Comparison of ENCODE assay signal across 19 cellular contexts in genomic region chr1:116306837-116307442, GRCh38.
"Had no signal": no experiment of that assay in that cellular context is flagged by ENCODE, and none has a peak within 500 bp of the region (broad histone marks: within the 10 kb centered on the region; RNA-seq: fewer than 3 reads in every experiment).

No MANE protein-coding gene starts in this region.

- DNase-seq: effector memory CD4-positive, alpha-beta T cell; gastrocnemius medialis; glutamatergic neuron; immature natural killer cell; kidney; left cardiac atrium; mammary epithelial cell; mucosa of descending colon; naive thymus-derived CD8-positive, alpha-beta T cell; ovary; right cardiac atrium; stimulated activated CD4-positive, alpha-beta T cell treated with anti-CD3 and anti-CD28 coated beads, Interleukin-4, amount 100 ng/mL, for 1 hour; stimulated activated CD8-positive, alpha-beta memory T cell treated with anti-CD3 and anti-CD28 coated beads, Interleukin-4, amount 100 ng/mL, for 48 hours; stimulated activated naive CD8-positive, alpha-beta T cell treated with anti-CD3 and anti-CD28 coated beads, Interleukin-15, Interleukin-2, amounts not matched to agents 100 U/mL and 50 U/mL, for 24 hours; thyroid gland; upper lobe of left lung had no signal

- H3K27ac ChIP-seq: gastrocnemius medialis, ovary, suprapubic skin, thyroid gland, upper lobe of left lung had no signal

- ATAC-seq: esophagus mucosa; gastrocnemius medialis; left cardiac atrium; mucosa of descending colon; naive thymus-derived CD8-positive, alpha-beta T cell; right cardiac atrium; stimulated activated effector memory CD8-positive, alpha-beta T cell treated with anti-CD3 and anti-CD28 coated beads, Interleukin-12 subunit alpha, Interleukin-12 subunit beta, amount 100 ng/mL, for 72 hours; stimulated activated naive CD8-positive, alpha-beta T cell treated with anti-CD3 and anti-CD28 coated beads, Interleukin-15, Interleukin-2, amounts not matched to agents 100 U/mL and 50 U/mL, for 24 hours had no signal

- H3K36me3 ChIP-seq: gastrocnemius medialis, ovary, suprapubic skin, thyroid gland, upper lobe of left lung had no signal

- H3K27me3 ChIP-seq: gastrocnemius medialis, ovary, suprapubic skin, thyroid gland, upper lobe of left lung had no signal

- H3K9me3 ChIP-seq: gastrocnemius medialis, mucosa of descending colon, ovary, suprapubic skin, thyroid gland, upper lobe of left lung had no signal

- H3K4me3 ChIP-seq: gastrocnemius medialis, mucosa of descending colon, ovary, suprapubic skin, thyroid gland, upper lobe of left lung had no signal
